12 cellular contexts compared by ENCODE assay signal in genomic region chr1:36040238-36040637, GRCh38. TPM values are rescaled to one million over a fixed set of nuclear protein-coding genes. Genes with fewer than 3 reads are reported as not detected.
"Had no signal": no experiment of that assay in that cellular context is flagged by ENCODE, and none has a peak within 500 bp of the region (broad histone marks: within the 10 kb centered on the region; RNA-seq: fewer than 3 reads in every experiment).

No MANE protein-coding gene starts in this region.

- H3K4me3 ChIP-seq: GM23248, HAP-1 had no signal

- H3K27ac ChIP-seq: GM23248, KMS-11 had no signal

- H3K9ac ChIP-seq: GM23248, KMS-11 had no signal

- FAIRE-seq: HTR-8/SVneo had no signal

- H3K9me3 ChIP-seq: HAP-1 had no signal

- DNase-seq: GM23248, GOT3, H7, HFFc6, Karpas-422, KBM-7 had no signal

- H2AFZ ChIP-seq: GM23248 had no signal

- ATAC-seq: HCT116 had no signal

- H3K4me2 ChIP-seq: KMS-11 had no signal

RNA-seq across cellular contexts. Expression of gene TEKT2, which starts 43.7 kb away (rescaled TPM):
- total RNA-seq: GM23248, H4, HFFc6, HT-29 had no signal
- polyA plus RNA-seq: GM23248 had no signal
